Comparison of ENCODE assay signal across 8 cellular contexts in genomic region chr7:74587435-74588126, GRCh38.
DNase-seq lines count a peak whose midpoint lies in the region; ATAC-seq and TF ChIP-seq lines count a peak whose summit lies in the region.

No MANE protein-coding gene starts in this region.

- H3K27me3 ChIP-seq in brain microvascular endothelial cell (replicated peaks): no peaks in the 10 kb centered on the region

- peak overlapping the region; percentile 21 for H3K27ac ChIP-seq in brain microvascular endothelial cell

- H3K4me3 Mint-ChIP-seq in stimulated activated effector memory CD8-positive, alpha-beta T cell treated with anti-CD3 and anti-CD28 coated beads, Interleukin-12 subunit alpha, Interleukin-12 subunit beta, amount 100 ng/mL, for 72 hours: no peak overlapping the region

- no peaks in the 10 kb centered on the region for H3K9me3 Mint-ChIP-seq in stimulated activated effector memory CD8-positive, alpha-beta T cell treated with anti-CD3 and anti-CD28 coated beads, Interleukin-12 subunit alpha, Interleukin-12 subunit beta, amount 100 ng/mL, for 72 hours

- TF ChIP-seq RAD21 in Ishikawa (IDR thresholded peaks at IDR 0.05; ENCODE audit: low read depth): peak; percentile 30

- H3K4me3 ChIP-seq in brain microvascular endothelial cell (ENCODE audit: low read depth, low read length): no peak overlapping the region

- no peaks in the 10 kb centered on the region for H3K4me1 Mint-ChIP-seq in stimulated activated effector memory CD8-positive, alpha-beta T cell treated with anti-CD3 and anti-CD28 coated beads, Interleukin-12 subunit alpha, Interleukin-12 subunit beta, amount 100 ng/mL, for 72 hours

- H3K36me3 Mint-ChIP-seq in stimulated activated effector memory CD8-positive, alpha-beta T cell treated with anti-CD3 and anti-CD28 coated beads, Interleukin-12 subunit alpha, Interleukin-12 subunit beta, amount 100 ng/mL, for 72 hours: no peaks in the 10 kb centered on the region

- H3K36me3 ChIP-seq in brain microvascular endothelial cell (replicated peaks): peaks cover 6% of the 10 kb centered on the region

- peak; percentile 62 for ATAC-seq in GM21390 (IDR thresholded peaks at IDR 0.05; ENCODE audit: unreplicated experiment)
- ATAC-seq in stimulated activated effector memory CD8-positive, alpha-beta T cell treated with anti-CD3 and anti-CD28 coated beads, Interleukin-12 subunit alpha, Interleukin-12 subunit beta, amount 100 ng/mL, for 72 hours: peak; percentile 37

- peak; percentile 20 for DNase-seq in DMS153 treated with DMSO at 0.1 percent for 48 hours (lab: John Stamatoyannopoulos, UW; ENCODE audit: unreplicated experiment)
- peak; percentile 92 for DNase-seq in brain microvascular endothelial cell
- peak; percentile 94 for DNase-seq in islet precursor cell
- DNase-seq in stimulated activated effector memory CD8-positive, alpha-beta T cell treated with anti-CD3 and anti-CD28 coated beads, Interleukin-12 subunit alpha, Interleukin-12 subunit beta, amount 100 ng/mL, for 72 hours (ENCODE audit: low spot score in 2 of 2): no peak
- no peak for DNase-seq in stimulated activated CD4-positive, alpha-beta T cell treated with anti-CD3 and anti-CD28 coated beads, Interleukin-4, amount 100 ng/mL, for 4 hours
- no peak for DNase-seq in activated CD4-positive, CD25-positive, alpha-beta regulatory T cell treated with anti-CD3 and anti-CD28 coated beads, Interleukin-2, amount 50 U/mL, for 72 hours

- no peak for TF ChIP-seq CTCF in brain microvascular endothelial cell (IDR thresholded peaks at IDR 0.05; ENCODE audit: low read depth, low read length, missing control alignments)

- no peak overlapping the region for H3K27ac Mint-ChIP-seq in stimulated activated effector memory CD8-positive, alpha-beta T cell treated with anti-CD3 and anti-CD28 coated beads, Interleukin-12 subunit alpha, Interleukin-12 subunit beta, amount 100 ng/mL, for 72 hours

- in situ Hi-C loops in brain microvascular endothelial cell (cut with HindIII; ENCODE audit: low pct_ligation_motif_present, low sequenced_read_pairs): no loop called here

- peak; percentile 45; the same call in 1 of the 2 replicates for TF ChIP-seq EP300 in Ishikawa (IDR thresholded peaks at IDR 0.05; ENCODE audit: borderline replicate concordance)

TF ChIP-seq in Ishikawa, 13 proteins besides CTCF, POLR2A, EP300 and RAD21:
- TF ChIP-seq YY1 (IDR thresholded peaks at IDR 0.05; ENCODE audit: low read depth) (no peak), TEAD4 (IDR thresholded peaks at IDR 0.05) (no peak; the same call in 1 of the 2 replicates), REST (IDR thresholded peaks at IDR 0.05; ENCODE audit: low read depth) (no peak), USF1 (IDR thresholded peaks at IDR 0.05) (peak; percentile 90), MAX (IDR thresholded peaks at IDR 0.05) (peak; percentile 73), TAF1 (IDR thresholded peaks at IDR 0.05; ENCODE audit: low read depth) (no peak), CREB1 (IDR thresholded peaks at IDR 0.05; ENCODE audit: low read depth) (no peak), ZBTB7A (IDR thresholded peaks at IDR 0.05; ENCODE audit: low read depth) (no peak), TCF12 (IDR thresholded peaks at IDR 0.05; ENCODE audit: low read depth) (no peak; the same call in 1 of the 2 replicates), CEBPB (IDR thresholded peaks at IDR 0.05) (no peak), NFIC (IDR thresholded peaks at IDR 0.05) (peak; percentile 74), FOXM1 (IDR thresholded peaks at IDR 0.05; ENCODE audit: borderline replicate concordance, low read depth) (no peak), EGR1 (IDR thresholded peaks at IDR 0.05) (no peak)

Comparison
In these comparisons a context has a peak if more than half of its experiments do, and no peak if none do; other contexts are left out.
1. DNase-seq: peak in DMS153 treated with DMSO at 0.1 percent for 48 hours (single experiment), brain microvascular endothelial cell (single experiment) and islet precursor cell (single experiment); none in stimulated activated effector memory CD8-positive, alpha-beta T cell treated with anti-CD3 and anti-CD28 coated beads, Interleukin-12 subunit alpha, Interleukin-12 subunit beta, amount 100 ng/mL, for 72 hours (0 of 2), stimulated activated CD4-positive, alpha-beta T cell treated with anti-CD3 and anti-CD28 coated beads, Interleukin-4, amount 100 ng/mL, for 4 hours (0 of 2) and activated CD4-positive, CD25-positive, alpha-beta regulatory T cell treated with anti-CD3 and anti-CD28 coated beads, Interleukin-2, amount 50 U/mL, for 72 hours (single experiment).